ENCODE assay signal across 8 cellular contexts in genomic region chr10:67697646-67698245, GRCh38.
DNase-seq lines count a peak whose midpoint lies in the region; ATAC-seq and FAIRE-seq lines count a peak whose summit lies in the region.

No MANE protein-coding gene starts in this region.

- H3K36me3 ChIP-seq in NT2/D1 (ENCODE audit: insufficient read depth, insufficient read length, low read length) = no peaks in the 10 kb centered on the region

- no peak overlapping the region for H3K9ac ChIP-seq in NT2/D1 (ENCODE audit: insufficient read length, low read depth)

- peak; percentile 11 for FAIRE-seq in GM19239 (lab: Jason Lieb, UNC)
- no peak for FAIRE-seq in urothelium cell line (lab: Jason Lieb, UNC)

- DNase-seq in NCI-H446 (lab: John Stamatoyannopoulos, UW) (peak; percentile 4 to 41), NCI-H446 treated with DMSO at 0.1 percent for 48 hours (lab: John Stamatoyannopoulos, UW) (no peak), GM19239 (ENCODE audit: insufficient read length, low spot score) (peak; percentile 20), NT2/D1 (ENCODE audit: low read depth, low spot score) (peak; percentile 16), left kidney (ENCODE audit: low read depth, low spot score) (peak; percentile 61), urothelium cell line (ENCODE audit: low spot score) (peak; percentile 57)
- DNase-seq in central memory CD4-positive, alpha-beta T cell = peak; percentile 41

- H3K9me3 ChIP-seq in NT2/D1 (ENCODE audit: insufficient read depth, low read length) = peaks cover 17% of the 10 kb centered on the region; the same call in 1 of the 2 replicates

- no peaks in the 10 kb centered on the region for H3K4me1 ChIP-seq in NT2/D1 (ENCODE audit: insufficient read depth, insufficient read length)

- no peak overlapping the region for H3K4me3 ChIP-seq in NT2/D1 (ENCODE audit: insufficient read length, low read depth)

- ATAC-seq in HG03442 (IDR thresholded peaks at IDR 0.05; ENCODE audit: unreplicated experiment) = peak; percentile 88

- H3K27me3 ChIP-seq in NT2/D1 (ENCODE audit: insufficient read depth, insufficient read length) = no peaks in the 10 kb centered on the region
